Comparison of ENCODE assay signal across 9 cellular contexts in the genomic region with DNA sequence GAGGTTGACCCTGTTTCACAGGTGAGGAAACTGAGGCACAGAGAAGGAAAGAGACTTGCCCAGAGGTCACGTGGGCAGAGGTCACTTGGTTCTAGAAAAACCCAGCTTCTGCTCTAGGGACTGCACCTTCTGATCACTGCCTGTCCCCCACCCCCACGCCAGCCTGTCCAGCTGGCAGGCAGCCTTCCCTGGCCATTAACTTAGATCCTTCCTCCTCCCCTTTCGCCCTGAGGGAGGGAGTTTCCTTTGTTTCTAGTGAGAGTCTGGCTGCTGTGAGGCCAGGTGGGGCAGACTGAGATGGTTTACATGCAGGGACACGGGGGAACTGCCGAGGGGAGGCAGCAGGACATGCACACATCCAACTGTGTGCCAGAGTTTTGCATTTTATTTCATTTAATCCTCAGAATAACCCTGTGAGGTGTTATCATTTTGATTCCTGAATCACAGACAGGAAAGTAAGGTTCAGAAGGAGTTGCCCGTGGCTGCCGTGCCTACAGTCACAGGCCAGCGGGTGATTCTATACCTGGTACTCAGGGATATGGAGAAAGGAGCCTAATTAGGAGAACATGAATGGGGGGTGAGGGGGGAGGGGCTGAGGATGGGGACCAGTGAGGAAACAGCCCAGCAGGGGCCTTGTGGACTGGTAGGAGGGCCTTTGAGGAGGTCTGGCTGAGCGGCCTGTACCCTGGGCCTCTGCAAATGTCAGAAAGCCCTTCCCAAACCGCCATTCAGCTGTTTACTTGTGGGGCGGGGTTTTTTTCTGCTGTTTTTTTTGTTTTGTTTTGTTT. TPM values are rescaled to one million over a fixed set of nuclear protein-coding genes. Genes with fewer than 3 reads are reported as not detected.
DNase-seq lines count a peak whose midpoint lies in the region; ATAC-seq and TF ChIP-seq lines count a peak whose summit lies in the region.
"Had no signal": no experiment of that assay in that cellular context is flagged by ENCODE, and none has a peak within 500 bp of the region (broad histone marks: within the 10 kb centered on the region; RNA-seq: fewer than 3 reads in every experiment).

No MANE protein-coding gene starts in this region.

- TF ChIP-seq CTCF in endodermal cell (conservative IDR thresholded peaks at IDR 0.05) (no peak), neural progenitor cell (IDR thresholded peaks at IDR 0.05) (no peak)

- H3K27ac ChIP-seq in endodermal cell (ENCODE audit: low read depth, low read length): peak overlapping the region; percentile 91
- H3K27ac ChIP-seq in neural progenitor cell: no peak overlapping the region

- H3K27ac Mint-ChIP-seq in endodermal cell (peak overlapping the region; percentile 92), neural progenitor cell (peak overlapping the region; percentile 82)
- H3K27ac Mint-ChIP-seq in stimulated activated naive CD8-positive, alpha-beta T cell treated with anti-CD3 and anti-CD28 coated beads, Interleukin-15, amount 100 ng/mL, for 72 hours: peak overlapping the region in 1 of 2 donors; percentile 42

- H3K27me3 Mint-ChIP-seq in endodermal cell (ENCODE audit: insufficient read depth) (peaks cover 11% of the 10 kb centered on the region), neural progenitor cell (ENCODE audit: insufficient read depth, low read depth) (peaks cover 18% of the 10 kb centered on the region)
- H3K27me3 Mint-ChIP-seq in stimulated activated naive CD8-positive, alpha-beta T cell treated with anti-CD3 and anti-CD28 coated beads, Interleukin-15, amount 100 ng/mL, for 72 hours: peaks cover 35% of the 10 kb centered on the region

- WGBS in endodermal cell (ENCODE audit: insufficient coverage in 1 of 2, insufficient read length in 1 of 2), 2 experiments: 32 to 33% methylated on average over 4 to 9 of the region's 11 CpGs

- H3K4me1 ChIP-seq in endodermal cell (ENCODE audit: control insufficient read depth, insufficient read depth, low read length): peaks cover 37% of the 10 kb centered on the region
- peaks cover 59% of the 10 kb centered on the region for H3K4me1 ChIP-seq in neural progenitor cell

- no peaks in the 10 kb centered on the region for H3K9me3 ChIP-seq in endodermal cell (ENCODE audit: control insufficient read depth, low read length)
- H3K9me3 ChIP-seq in neural progenitor cell (ENCODE audit: low read depth): no peaks in the 10 kb centered on the region

- H3K4me3 ChIP-seq in H7 (ENCODE audit: insufficient read depth, low read depth, low read length): no peak overlapping the region
- H3K4me3 ChIP-seq in endodermal cell (ENCODE audit: low read length): peak overlapping the region; percentile 45
- H3K4me3 ChIP-seq in neural progenitor cell: peak overlapping the region; percentile 15

- ATAC-seq in stimulated activated naive CD8-positive, alpha-beta T cell treated with anti-CD3 and anti-CD28 coated beads, Interleukin-15, amount 100 ng/mL, for 72 hours: no peak

- DNase-seq in H7 (peak; percentile 86), NCI-H524 (lab: John Stamatoyannopoulos, UW) (peak; percentile 89 to 92), endodermal cell (peak; percentile 83), neural progenitor cell (ENCODE audit: low spot score) (peak; percentile 70), GM19238 (ENCODE audit: insufficient read length, low spot score) (no peak), globus pallidus (ENCODE audit: low spot score) (no peak)
- DNase-seq in stimulated activated naive CD8-positive, alpha-beta T cell treated with anti-CD3 and anti-CD28 coated beads, Interleukin-15, amount 100 ng/mL, for 72 hours: no peak
- DNase-seq in activated effector memory CD4-positive, alpha-beta T cell treated with anti-CD3 and anti-CD28 coated beads, Interleukin-2, amount 50 U/mL, for 16 hours: no peak

- peaks cover 3% of the 10 kb centered on the region for H4K20me1 ChIP-seq in neural progenitor cell (ENCODE audit: low read depth)

- peak overlapping the region; percentile 39 for H3K9ac ChIP-seq in endodermal cell (ENCODE audit: extremely low read depth, low read length, poor library complexity, severe bottlenecking)
- H3K9ac ChIP-seq in neural progenitor cell: no peak overlapping the region

- no peaks in the 10 kb centered on the region for H3K36me3 ChIP-seq in H7 (replicated peaks; ENCODE audit: control insufficient read depth, insufficient read depth, low read length)
- H3K36me3 ChIP-seq in endodermal cell (ENCODE audit: control insufficient read depth, insufficient read depth, low read length): no peaks in the 10 kb centered on the region
- H3K36me3 ChIP-seq in neural progenitor cell: no peaks in the 10 kb centered on the region

- H3K27me3 ChIP-seq in H7 (ENCODE audit: control insufficient read depth, insufficient read depth, low read length) (peaks cover 7% of the 10 kb centered on the region), endodermal cell (ENCODE audit: control insufficient read depth, insufficient read depth, low read length, poor library complexity, severe bottlenecking) (peaks cover 22% of the 10 kb centered on the region), neural progenitor cell (peaks cover 47% of the 10 kb centered on the region)

- H3K4me3 Mint-ChIP-seq in endodermal cell (peak overlapping the region; percentile 74), neural progenitor cell (peak overlapping the region; percentile 74)
- H3K4me3 Mint-ChIP-seq in stimulated activated naive CD8-positive, alpha-beta T cell treated with anti-CD3 and anti-CD28 coated beads, Interleukin-15, amount 100 ng/mL, for 72 hours: no peak overlapping the region

- H3K36me3 Mint-ChIP-seq in endodermal cell (ENCODE audit: low read depth): peaks cover 10% of the 10 kb centered on the region
- H3K36me3 Mint-ChIP-seq in neural progenitor cell: no peaks in the 10 kb centered on the region

- H3K9me3 Mint-ChIP-seq in endodermal cell: no peaks in the 10 kb centered on the region
- H3K9me3 Mint-ChIP-seq in neural progenitor cell: no peaks in the 10 kb centered on the region
- H3K9me3 Mint-ChIP-seq in stimulated activated naive CD8-positive, alpha-beta T cell treated with anti-CD3 and anti-CD28 coated beads, Interleukin-15, amount 100 ng/mL, for 72 hours: no peaks in the 10 kb centered on the region

- H3K4me1 Mint-ChIP-seq in endodermal cell (peaks cover 80% of the 10 kb centered on the region), neural progenitor cell (peaks cover 76% of the 10 kb centered on the region)
- peaks cover 26% of the 10 kb centered on the region for H3K4me1 Mint-ChIP-seq in stimulated activated naive CD8-positive, alpha-beta T cell treated with anti-CD3 and anti-CD28 coated beads, Interleukin-15, amount 100 ng/mL, for 72 hours

- H3K4me2 ChIP-seq in neural progenitor cell: peak overlapping the region; percentile 67

- no peaks in the 10 kb centered on the region for H3K79me2 ChIP-seq in neural progenitor cell (ENCODE audit: low read depth)

- H2AFZ ChIP-seq in neural progenitor cell (replicated peaks): no peak overlapping the region

- peaks cover 72% of the 10 kb centered on the region for H3F3A ChIP-seq in neural progenitor cell (ENCODE audit: low read depth)

RNA-seq across cellular contexts. Expression of a gene that starts 3.4 kb away (rescaled TPM):
- total RNA-seq in H7 (2014; rRNA removed; shearing (Covaris generic)): 28.1 and 34.4 TPM in 2 replicates
- 10 to 100 TPM; 18.9 to 34.1 TPM for total RNA-seq in endodermal cell
- 2.2 TPM for polyA plus RNA-seq in endodermal cell (2013, experiment 1 of 2)
- polyA plus RNA-seq in endodermal cell (2013, experiment 2 of 2): 1.9 TPM
- total RNA-seq in neural progenitor cell (ENCODE audit: low replicate concordance): 0.09 and 0.56 TPM in 2 replicates
- total RNA-seq: dermis microvascular lymphatic vessel endothelial cell had no signal

RNA-seq across cellular contexts. Expression of a gene that starts 37.9 kb away (rescaled TPM):
- total RNA-seq in H7 (2014; rRNA removed; shearing (Covaris generic)): not detected in 2 replicates
- total RNA-seq in endodermal cell: not detected
- polyA plus RNA-seq in endodermal cell (2013, experiment 1 of 2): not detected
- polyA plus RNA-seq in endodermal cell (2013, experiment 2 of 2): not detected
- total RNA-seq in neural progenitor cell (ENCODE audit: low replicate concordance): not detected in 2 replicates
- total RNA-seq: dermis microvascular lymphatic vessel endothelial cell had no signal

Comparison
In these comparisons a context has a peak if more than half of its experiments do, and no peak if none do; other contexts are left out.
1. DNase-seq: peak in H7 (single experiment), NCI-H524 (2 of 2), endodermal cell (single experiment) and neural progenitor cell (single experiment); none in stimulated activated naive CD8-positive, alpha-beta T cell treated with anti-CD3 and anti-CD28 coated beads, Interleukin-15, amount 100 ng/mL, for 72 hours (0 of 2), GM19238 (single experiment), activated effector memory CD4-positive, alpha-beta T cell treated with anti-CD3 and anti-CD28 coated beads, Interleukin-2, amount 50 U/mL, for 16 hours (single experiment) and globus pallidus (single experiment).
2. H3K4me3 Mint-ChIP-seq: peak in endodermal cell (single experiment) and neural progenitor cell (single experiment); none in stimulated activated naive CD8-positive, alpha-beta T cell treated with anti-CD3 and anti-CD28 coated beads, Interleukin-15, amount 100 ng/mL, for 72 hours (0 of 2).
3. RNA of a gene that starts 3.4 kb away (total RNA-seq): 18.9 to 34.1 TPM in endodermal cell and 28.1 to 34.4 TPM in H7; 0.09 to 0.56 TPM in neural progenitor cell; every median in the first group is over 10 times any median in the second.